Comparison of ENCODE assay signal across 19 cellular contexts in genomic region chr17:17479209-17479608, GRCh38. TPM values are rescaled to one million over a fixed set of nuclear protein-coding genes. Genes with fewer than 3 reads are reported as not detected.
DNase-seq lines count a peak whose midpoint lies in the region; ATAC-seq and TF ChIP-seq lines count a peak whose summit lies in the region.
"Had no signal": no experiment of that assay in that cellular context is flagged by ENCODE, and none has a peak within 500 bp of the region (broad histone marks: within the 10 kb centered on the region; RNA-seq: fewer than 3 reads in every experiment).

No MANE protein-coding gene starts in this region.

- H3K4me3 ChIP-seq in hepatocyte, result no peak overlapping the region

- TF ChIP-seq CTCF in hepatocyte (IDR thresholded peaks at IDR 0.05; ENCODE audit: poor library complexity), result no peak

- ATAC-seq in stimulated activated naive CD8-positive, alpha-beta T cell treated with anti-CD3 and anti-CD28 coated beads, Interleukin-15, Interleukin-2, amounts not matched to agents 100 U/mL and 50 U/mL, for 24 hours, result no peak
- ATAC-seq in activated T-helper 17 cell treated with anti-CD3 and anti-CD28 coated beads, Interleukin-2, amount 50 U/mL, for 72 hours (replicated peaks), result no peak
- ATAC-seq in GM21825 (IDR thresholded peaks at IDR 0.05; ENCODE audit: unreplicated experiment), result no peak
- no peak for ATAC-seq in activated CD8-positive, alpha-beta memory T cell treated with anti-CD3 and anti-CD28 coated beads, Interleukin-2, amount 10 ng/mL, durations not matched to agents 7 days and 5 days
- ATAC-seq: HCT116, right cardiac atrium had no signal

- H3K79me2 ChIP-seq in hepatocyte, result peaks cover 72% of the 10 kb centered on the region

- no peaks in the 10 kb centered on the region for H3K27me3 ChIP-seq in hepatocyte

- H3K4me1 ChIP-seq in hepatocyte (ENCODE audit: insufficient read depth), result peaks cover 9% of the 10 kb centered on the region

- peak overlapping the region; percentile 88 for H3K4me2 ChIP-seq in hepatocyte

- peak overlapping the region; percentile 15 for H3K27ac Mint-ChIP-seq in stimulated activated naive CD8-positive, alpha-beta T cell treated with anti-CD3 and anti-CD28 coated beads, Interleukin-15, Interleukin-2, amounts not matched to agents 100 ng/mL and 50 ng/mL, for 24 hours
- H3K27ac Mint-ChIP-seq in activated T-helper 17 cell treated with anti-CD3 and anti-CD28 coated beads, Interleukin-2, amount 50 U/mL, for 72 hours, result no peak overlapping the region
- no peak overlapping the region for H3K27ac Mint-ChIP-seq in activated CD8-positive, alpha-beta memory T cell treated with anti-CD3 and anti-CD28 coated beads, Interleukin-2, amount 10 ng/mL, durations not matched to agents 7 days and 5 days
- H3K27ac Mint-ChIP-seq: activated CD4-positive, alpha-beta memory T cell treated with anti-CD3 and anti-CD28 coated beads for 36 hours; nephron progenitor cell had no signal

- H2AFZ ChIP-seq in hepatocyte, result no peak overlapping the region

- CTCF ChIA-PET in activated CD8-positive, alpha-beta memory T cell treated with anti-CD3 and anti-CD28 coated beads, Interleukin-2, amount 10 ng/mL, durations not matched to agents 7 days and 5 days (lab: Charles Lee), result no interaction called here

- WGBS in hepatocyte (ENCODE audit: low lambda C conversion rate, missing lambda C conversion rate), result 97% methylated on average over 3 of the region's 3 CpGs

- peaks cover 69% of the 10 kb centered on the region for H3K4me1 Mint-ChIP-seq in stimulated activated naive CD8-positive, alpha-beta T cell treated with anti-CD3 and anti-CD28 coated beads, Interleukin-15, Interleukin-2, amounts not matched to agents 100 ng/mL and 50 ng/mL, for 24 hours (ENCODE audit: low read depth)
- peaks cover 25% of the 10 kb centered on the region for H3K4me1 Mint-ChIP-seq in activated T-helper 17 cell treated with anti-CD3 and anti-CD28 coated beads, Interleukin-2, amount 50 U/mL, for 72 hours
- H3K4me1 Mint-ChIP-seq in activated CD8-positive, alpha-beta memory T cell treated with anti-CD3 and anti-CD28 coated beads, Interleukin-2, amount 10 ng/mL, durations not matched to agents 7 days and 5 days, result peaks cover 60% of the 10 kb centered on the region

- H4K20me1 ChIP-seq in hepatocyte (ENCODE audit: insufficient read depth, poor library complexity, severe bottlenecking), result peaks cover 7% of the 10 kb centered on the region

- no peaks in the 10 kb centered on the region for H3K9me3 Mint-ChIP-seq in stimulated activated naive CD8-positive, alpha-beta T cell treated with anti-CD3 and anti-CD28 coated beads, Interleukin-15, Interleukin-2, amounts not matched to agents 100 ng/mL and 50 ng/mL, for 24 hours
- no peaks in the 10 kb centered on the region for H3K9me3 Mint-ChIP-seq in activated T-helper 17 cell treated with anti-CD3 and anti-CD28 coated beads, Interleukin-2, amount 50 U/mL, for 72 hours
- no peaks in the 10 kb centered on the region for H3K9me3 Mint-ChIP-seq in activated CD8-positive, alpha-beta memory T cell treated with anti-CD3 and anti-CD28 coated beads, Interleukin-2, amount 10 ng/mL, durations not matched to agents 7 days and 5 days (ENCODE audit: low read depth)
- H3K9me3 Mint-ChIP-seq: activated CD4-positive, alpha-beta memory T cell treated with anti-CD3 and anti-CD28 coated beads for 36 hours; nephron progenitor cell had no signal

- H3K27ac ChIP-seq in hepatocyte, result peak overlapping the region; percentile 98

- no peak for DNase-seq in stimulated activated naive CD8-positive, alpha-beta T cell treated with anti-CD3 and anti-CD28 coated beads, Interleukin-15, Interleukin-2, amounts not matched to agents 100 U/mL and 50 U/mL, for 24 hours
- DNase-seq in hepatocyte (ENCODE audit: low spot score) (no peak), NCI-H1417 treated with DMSO at 0.1 percent for 48 hours (lab: John Stamatoyannopoulos, UW) (no peak), NCI-H2227 (lab: John Stamatoyannopoulos, UW; ENCODE audit: unreplicated experiment) (no peak)
- DNase-seq in activated CD8-positive, alpha-beta memory T cell treated with anti-CD3 and anti-CD28 coated beads, Interleukin-2, amount 10 ng/mL, durations not matched to agents 7 days and 5 days, result no peak
- DNase-seq: activated CD4-positive, alpha-beta memory T cell treated with anti-CD3 and anti-CD28 coated beads for 36 hours; aorta; cortex of kidney; head of caudate nucleus; islet precursor cell; MV-4-11; NCI-H2081; NCI-H510A treated with DMSO at 0.1 percent for 48 hours; nephron progenitor cell; right cardiac atrium had no signal

- H3K4me3 Mint-ChIP-seq in stimulated activated naive CD8-positive, alpha-beta T cell treated with anti-CD3 and anti-CD28 coated beads, Interleukin-15, Interleukin-2, amounts not matched to agents 100 ng/mL and 50 ng/mL, for 24 hours, result no peak overlapping the region
- H3K4me3 Mint-ChIP-seq in activated T-helper 17 cell treated with anti-CD3 and anti-CD28 coated beads, Interleukin-2, amount 50 U/mL, for 72 hours, result peak overlapping the region; percentile 64
- H3K4me3 Mint-ChIP-seq in activated CD8-positive, alpha-beta memory T cell treated with anti-CD3 and anti-CD28 coated beads, Interleukin-2, amount 10 ng/mL, durations not matched to agents 7 days and 5 days, result no peak overlapping the region
- H3K4me3 Mint-ChIP-seq: activated CD4-positive, alpha-beta memory T cell treated with anti-CD3 and anti-CD28 coated beads for 36 hours had no signal

- H3K9me2 ChIP-seq in hepatocyte (replicated peaks; ENCODE audit: insufficient read depth), result no peaks in the 10 kb centered on the region

- no peaks in the 10 kb centered on the region for H3K36me3 ChIP-seq in hepatocyte (replicated peaks; ENCODE audit: insufficient read depth, low read depth)

- peaks cover 15% of the 10 kb centered on the region for H3K36me3 Mint-ChIP-seq in stimulated activated naive CD8-positive, alpha-beta T cell treated with anti-CD3 and anti-CD28 coated beads, Interleukin-15, Interleukin-2, amounts not matched to agents 100 ng/mL and 50 ng/mL, for 24 hours (ENCODE audit: low read depth)
- H3K36me3 Mint-ChIP-seq in activated T-helper 17 cell treated with anti-CD3 and anti-CD28 coated beads, Interleukin-2, amount 50 U/mL, for 72 hours (ENCODE audit: low read depth), result peaks cover 43% of the 10 kb centered on the region
- H3K36me3 Mint-ChIP-seq in activated CD8-positive, alpha-beta memory T cell treated with anti-CD3 and anti-CD28 coated beads, Interleukin-2, amount 10 ng/mL, durations not matched to agents 7 days and 5 days, result peaks cover 6% of the 10 kb centered on the region

- no peaks in the 10 kb centered on the region for H3K27me3 Mint-ChIP-seq in stimulated activated naive CD8-positive, alpha-beta T cell treated with anti-CD3 and anti-CD28 coated beads, Interleukin-15, Interleukin-2, amounts not matched to agents 100 ng/mL and 50 ng/mL, for 24 hours
- no peaks in the 10 kb centered on the region for H3K27me3 Mint-ChIP-seq in activated T-helper 17 cell treated with anti-CD3 and anti-CD28 coated beads, Interleukin-2, amount 50 U/mL, for 72 hours
- H3K27me3 Mint-ChIP-seq in activated CD8-positive, alpha-beta memory T cell treated with anti-CD3 and anti-CD28 coated beads, Interleukin-2, amount 10 ng/mL, durations not matched to agents 7 days and 5 days, result peaks cover 5% of the 10 kb centered on the region
- H3K27me3 Mint-ChIP-seq: activated CD4-positive, alpha-beta memory T cell treated with anti-CD3 and anti-CD28 coated beads for 36 hours had no signal

- H3K9me3 ChIP-seq in hepatocyte (ENCODE audit: low read depth), result no peaks in the 10 kb centered on the region

RNA-seq across cellular contexts. Expression of gene MED9, which starts 2.4 kb away (rescaled TPM):
- 10 to 100 TPM; 12.3 to 14.9 TPM for total RNA-seq in activated T-helper 17 cell treated with anti-CD3 and anti-CD28 coated beads, Interleukin-2, amount 50 U/mL, for 72 hours
- 17.3 and 19.7 TPM in 2 replicates for total RNA-seq in hepatocyte
- 17.1 and 21.1 TPM in 2 replicates for polyA plus RNA-seq in hepatocyte
- total RNA-seq in activated CD8-positive, alpha-beta memory T cell treated with anti-CD3 and anti-CD28 coated beads, Interleukin-2, amount 10 ng/mL, durations not matched to agents 7 days and 5 days, result 10 to 100 TPM; 15.1 to 17.5 TPM

RNA-seq across cellular contexts. Expression of gene RASD1, which starts 17.0 kb away (rescaled TPM):
- total RNA-seq in activated T-helper 17 cell treated with anti-CD3 and anti-CD28 coated beads, Interleukin-2, amount 50 U/mL, for 72 hours, result 1 to 10 TPM; 1.3 TPM
- 23.5 and 24.0 TPM in 2 replicates for total RNA-seq in hepatocyte
- polyA plus RNA-seq in hepatocyte, result 44.8 and 46.9 TPM in 2 replicates
- 1 to 10 TPM; 2.2 to 2.5 TPM for total RNA-seq in activated CD8-positive, alpha-beta memory T cell treated with anti-CD3 and anti-CD28 coated beads, Interleukin-2, amount 10 ng/mL, durations not matched to agents 7 days and 5 days
